1 cellular context compared by ENCODE assay signal in the genomic region with DNA sequence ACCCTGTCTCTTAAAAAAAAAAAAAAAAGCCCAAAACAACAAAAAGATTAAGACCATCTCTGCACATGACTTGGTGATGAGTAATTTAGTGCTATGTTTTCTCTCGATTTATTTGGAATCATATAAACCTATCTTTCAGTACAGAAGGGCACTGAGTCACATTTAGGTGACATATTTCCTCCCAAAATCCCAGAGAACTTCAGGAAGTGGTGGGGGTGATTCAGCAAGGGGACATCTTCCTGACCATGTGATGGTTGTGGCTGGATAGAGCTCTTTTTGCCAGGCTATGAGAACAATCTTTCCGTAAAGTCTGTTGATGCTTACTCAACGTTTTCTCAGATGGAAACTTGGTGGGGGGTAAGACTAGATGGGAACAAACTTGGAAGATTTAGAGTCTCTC.
TF ChIP-seq lines count a peak whose summit lies in the region.

No MANE protein-coding gene starts in this region.

TF ChIP-seq in A549, 52 proteins besides CTCF, POLR2A, EP300 and RAD21 (continued from another document):
- TF ChIP-seq, protein P1, sequence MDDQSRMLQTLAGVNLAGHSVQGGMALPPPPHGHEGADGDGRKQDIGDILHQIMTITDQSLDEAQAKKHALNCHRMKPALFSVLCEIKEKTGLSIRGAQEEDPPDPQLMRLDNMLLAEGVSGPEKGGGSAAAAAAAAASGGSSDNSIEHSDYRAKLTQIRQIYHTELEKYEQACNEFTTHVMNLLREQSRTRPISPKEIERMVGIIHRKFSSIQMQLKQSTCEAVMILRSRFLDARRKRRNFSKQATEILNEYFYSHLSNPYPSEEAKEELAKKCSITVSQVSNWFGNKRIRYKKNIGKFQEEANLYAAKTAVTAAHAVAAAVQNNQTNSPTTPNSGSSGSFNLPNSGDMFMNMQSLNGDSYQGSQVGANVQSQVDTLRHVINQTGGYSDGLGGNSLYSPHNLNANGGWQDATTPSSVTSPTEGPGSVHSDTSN (IDR thresholded peaks at IDR 0.05) = no peak
